8 cellular contexts compared by ENCODE assay signal in the genomic region with DNA sequence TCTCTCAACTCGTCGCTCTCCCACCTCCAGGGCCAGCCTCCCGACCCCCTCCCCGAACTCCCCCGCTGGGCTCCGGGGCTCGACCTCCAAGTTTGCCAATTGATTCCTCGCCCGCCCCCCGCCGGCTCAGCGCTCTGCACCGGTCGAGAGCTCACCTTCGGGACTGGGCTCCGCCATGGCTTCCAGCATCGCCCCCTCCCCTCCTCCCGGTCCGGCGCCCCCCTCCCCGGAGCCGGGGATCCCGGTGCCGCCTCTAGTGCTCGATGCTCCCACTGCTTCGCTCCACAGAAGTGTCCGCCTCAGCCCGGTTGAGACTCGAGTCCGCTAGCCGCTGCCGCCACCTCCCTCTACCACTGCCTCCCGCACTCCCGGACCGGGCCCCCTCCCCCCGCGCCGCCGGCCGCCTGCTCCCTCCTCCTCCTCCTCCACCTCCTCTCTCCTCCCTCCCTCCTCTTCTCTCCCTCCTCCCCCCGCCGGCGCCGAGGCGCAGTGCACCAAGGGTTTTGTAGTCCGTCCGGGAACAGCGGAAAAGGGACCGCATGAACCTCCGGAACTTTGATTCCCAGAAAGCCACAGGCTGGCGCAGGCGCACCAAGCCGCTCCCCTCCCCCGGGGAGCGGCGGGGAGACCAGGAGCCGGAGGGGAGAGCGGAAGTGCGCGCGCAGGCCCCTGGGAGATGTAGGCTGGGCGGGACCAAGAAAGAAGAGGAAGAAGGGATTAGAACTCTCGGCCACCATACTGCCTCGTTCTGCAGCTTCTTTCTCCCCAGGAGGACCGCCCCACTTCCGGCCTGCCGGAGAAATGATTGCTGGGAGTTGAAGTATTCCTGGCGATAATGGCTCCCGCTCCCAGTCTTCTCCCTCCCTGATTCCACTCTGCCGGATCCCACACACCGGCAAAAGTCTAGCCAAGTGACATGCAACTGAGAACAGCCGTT. TPM values are rescaled to one million over a fixed set of nuclear protein-coding genes. Genes with fewer than 3 reads are reported as not detected.
DNase-seq lines count a peak whose midpoint lies in the region; ATAC-seq lines count a peak whose summit lies in the region.

A gene (minus strand): TSS at position 367 of the 937 bp plus-strand sequence. CDS start 178 bp downstream, at position 189.

- ATAC-seq in GM19025 (IDR thresholded peaks at IDR 0.05; ENCODE audit: low read depth, unreplicated experiment) (peak; percentile 38), HG03354 (IDR thresholded peaks at IDR 0.05; ENCODE audit: poor library complexity, severe bottlenecking, unreplicated experiment) (peak; percentile 56)

- peak; percentile 100 for DNase-seq in AG08395 (ENCODE audit: low spot score)
- DNase-seq in NCI-H510A (lab: John Stamatoyannopoulos, UW), result peak; percentile 98
- peak; percentile 96 for DNase-seq in activated CD4-positive, alpha-beta T cell treated with anti-CD3 and anti-CD28 coated beads for 1 hour
- DNase-seq in cerebellum (ENCODE audit: low spot score), result peak; percentile 99
- DNase-seq in islet precursor cell, result peak; percentile 100
- DNase-seq in stimulated activated CD4-positive, alpha-beta T cell treated with anti-CD3 and anti-CD28 coated beads, Interleukin-12 subunit alpha, Interleukin-12 subunit beta, amount 100 ng/mL, for 48 hours (ENCODE audit: low read depth in 2 of 3, low spot score in 1 of 3), result peak; percentile 92 to 97 (median 95)

RNA-seq across cellular contexts. Expression of the gene that starts here (rescaled TPM):
- total RNA-seq in cerebellum, result 20.5 TPM

Comparison
In these comparisons a context has a peak if more than half of its experiments do, and no peak if none do; other contexts are left out.
1. Peak in every context shown above with its lines: DNase-seq and ATAC-seq.